8 cellular contexts compared by ENCODE assay signal in genomic region chr12:122871851-122872785, GRCh38. TPM values are rescaled to one million over a fixed set of nuclear protein-coding genes. Genes with fewer than 3 reads are reported as not detected.
DNase-seq lines count a peak whose midpoint lies in the region; ATAC-seq and TF ChIP-seq lines count a peak whose summit lies in the region.

No MANE protein-coding gene starts in this region.

- H3K27ac Mint-ChIP-seq in progenitor cell of endocrine pancreas: peak overlapping the region; percentile 50

- TF ChIP-seq CTCF in C4-2B (conservative IDR thresholded peaks at IDR 0.05) (no peak), OCI-LY3 (IDR thresholded peaks at IDR 0.05; ENCODE audit: low read depth, low read length) (no peak), heart right ventricle (IDR thresholded peaks at IDR 0.05) (no peak), progenitor cell of endocrine pancreas (IDR thresholded peaks at IDR 0.05; ENCODE audit: unreplicated experiment) (no peak)

- H3K4me2 ChIP-seq in OCI-LY3 (ENCODE audit: low read length): peak overlapping the region; percentile 80

- H3K9me3 ChIP-seq in OCI-LY3 (ENCODE audit: insufficient read depth, low read length): no peaks in the 10 kb centered on the region
- no peaks in the 10 kb centered on the region for H3K9me3 ChIP-seq in adipocyte (ENCODE audit: control insufficient read depth, low read length)
- no peaks in the 10 kb centered on the region for H3K9me3 ChIP-seq in heart right ventricle

- intact Hi-C loops in heart right ventricle (cut with DNase I): loop anchor here in 1 of 10 donors (2.0 kb wide), 1 partner anchor 17 kb away; no protein-coding TSS in a partner anchor

- H3K9ac ChIP-seq in OCI-LY3 (ENCODE audit: low read length) (peak overlapping the region; percentile 4; the same call in 1 of the 2 replicates), adipocyte (ENCODE audit: low read length) (peak overlapping the region; percentile 81)

- no peak overlapping the region for H3K4me3 Mint-ChIP-seq in progenitor cell of endocrine pancreas (ENCODE audit: low read depth)

- H3K27me3 ChIP-seq in OCI-LY3 (ENCODE audit: low read depth, low read length) (peaks cover 80% of the 10 kb centered on the region), adipocyte (replicated peaks; ENCODE audit: control insufficient read depth, insufficient read depth, low read length) (no peaks in the 10 kb centered on the region), heart right ventricle (no peaks in the 10 kb centered on the region)

- H2AFZ ChIP-seq in OCI-LY3 (ENCODE audit: low read depth, low read length): peak overlapping the region; percentile 53; the same call in 1 of the 2 replicates

- H3K27ac ChIP-seq in C4-2B (peak overlapping the region; percentile 89), OCI-LY3 (ENCODE audit: low read length) (no peak overlapping the region), heart right ventricle (peak overlapping the region; percentile 80 to 95 (median 88))

- H4K20me1 ChIP-seq in OCI-LY3 (ENCODE audit: insufficient read depth, low read length): peaks cover 11% of the 10 kb centered on the region

- no peaks in the 10 kb centered on the region for H3K9me3 Mint-ChIP-seq in progenitor cell of endocrine pancreas (ENCODE audit: low read depth)

- H3K4me1 ChIP-seq in OCI-LY3 (ENCODE audit: low read length) (peaks cover 27% of the 10 kb centered on the region), adipocyte (ENCODE audit: control insufficient read depth, insufficient read depth, low read length) (peaks cover 23% of the 10 kb centered on the region), heart right ventricle (peaks cover 33 to 100% (median 95%) of the 10 kb centered on the region in 9 donors)

- ATAC-seq in HG02759 (IDR thresholded peaks at IDR 0.05; ENCODE audit: unreplicated experiment) (peak; percentile 34), heart right ventricle (peak in 7 of 8 donors; percentile 48 to 83 (median 72)), GM19467 (IDR thresholded peaks at IDR 0.05; ENCODE audit: unreplicated experiment) (no peak), GM21737 (IDR thresholded peaks at IDR 0.05; ENCODE audit: unreplicated experiment) (no peak)

- 25 to 34% methylated on average over 23 of the region's 23 CpGs for WGBS in heart right ventricle, 2 donors

- peak; percentile 82 for DNase-seq in adipocyte (ENCODE audit: low read depth)
- peak in 1 of 2 donors; percentile 83 for DNase-seq in heart right ventricle
- no peak for DNase-seq in progenitor cell of endocrine pancreas (ENCODE audit: low spot score, unreplicated experiment)

- no peaks in the 10 kb centered on the region for H3K27me3 Mint-ChIP-seq in progenitor cell of endocrine pancreas

- H3K36me3 Mint-ChIP-seq in progenitor cell of endocrine pancreas (ENCODE audit: insufficient read depth): peaks cover 13% of the 10 kb centered on the region

- H3K36me3 ChIP-seq in OCI-LY3 (replicated peaks; ENCODE audit: low read depth, low read length) (no peaks in the 10 kb centered on the region), adipocyte (ENCODE audit: control insufficient read depth, insufficient read depth, low read length, severe bottlenecking) (peaks cover 29% of the 10 kb centered on the region), heart right ventricle (peaks cover 0 to 38% (median 20%) of the 10 kb centered on the region in 9 donors)

- H3K4me3 ChIP-seq in OCI-LY3 (ENCODE audit: low read length) (peak overlapping the region; percentile 66), adipocyte (ENCODE audit: low read length) (peak overlapping the region; percentile 77), heart right ventricle (peak overlapping the region in 9 of 10 donors; percentile 33 to 56 (median 49))

- peaks cover 30% of the 10 kb centered on the region for H3K4me1 Mint-ChIP-seq in progenitor cell of endocrine pancreas (ENCODE audit: low read depth)

- H3K79me2 ChIP-seq in OCI-LY3 (ENCODE audit: low read length): no peaks in the 10 kb centered on the region

RNA-seq across cellular contexts. Expression of gene VPS37B, which starts 23.8 kb away (rescaled TPM):
- 10 to 100 TPM; 17.6 to 33.2 (median 19.8) TPM for total RNA-seq in heart right ventricle
- polyA plus RNA-seq in heart right ventricle: 10 to 100 TPM; 16.4 to 26.7 TPM
- 22.9 and 24.2 TPM in 2 replicates for total RNA-seq in progenitor cell of endocrine pancreas

RNA-seq across cellular contexts. Expression of gene HIP1R, which starts 36.9 kb away (rescaled TPM):
- 10 to 100 TPM; 13.7 to 26.4 (median 17.5) TPM for total RNA-seq in heart right ventricle
- 10 to 100 TPM; 25.9 to 37.7 TPM for polyA plus RNA-seq in heart right ventricle
- 61.1 and 68.8 TPM in 2 replicates for total RNA-seq in progenitor cell of endocrine pancreas

Comparison
In these comparisons a context has a peak if more than half of its experiments do, and no peak if none do; other contexts are left out.
1. ATAC-seq: peak in HG02759 (single experiment) and heart right ventricle (7 of 8); none in GM19467 (single experiment) and GM21737 (single experiment).
2. Peak in every context shown above with its lines, with median percentiles within 50 percentile points of each other: H3K4me3 ChIP-seq.